6 cellular contexts compared by ENCODE assay signal in genomic region chr6:6762566-6762965, GRCh38.
DNase-seq lines count a peak whose midpoint lies in the region; ATAC-seq and TF ChIP-seq lines count a peak whose summit lies in the region.
"Not testable (repeated sequence)": the region's sequence is repeated elsewhere in the genome, so short reads cannot be mapped to it uniquely, and the experiment has no call there.

No MANE protein-coding gene starts in this region.

- H2AK5ac ChIP-seq in neuronal stem cell (ENCODE audit: low read depth, low read length), result not testable (repeated sequence)

- H3K79me1 ChIP-seq in neuronal stem cell (ENCODE audit: low read depth, low read length), result not testable (repeated sequence)

- H3K9me3 ChIP-seq in neuronal stem cell (replicated peaks in 1 of 2; ENCODE audit: control insufficient read depth in 2 of 2, insufficient read depth in 1 of 2, low read depth in 1 of 2, low read length in 2 of 2); testis; thyroid gland: not testable (repeated sequence)

- H3K36me3 Mint-ChIP-seq in GM23338 (ENCODE audit: low read depth); chondrocyte (ENCODE audit: low read depth): not testable (repeated sequence)
- peaks cover 80% of the 10 kb centered on the region for H3K36me3 Mint-ChIP-seq in dendritic cell treated with granulocyte-macrophage colony-stimulating factor and Interleukin-4, amounts not matched to agents 40 ng/mL and 50 ng/mL, for 4 days (ENCODE audit: low read depth)

- intact Hi-C loops in dendritic cell treated with granulocyte-macrophage colony-stimulating factor and Interleukin-4, amounts not matched to agents 40 ng/mL and 50 ng/mL, for 4 days (cut with micrococcal nuclease); testis (cut with DNase I; ENCODE audit: low total_unique reads); thyroid gland (cut with DNase I): not testable (repeated sequence)

- TF ChIP-seq POLR2A in testis (IDR thresholded peaks at IDR 0.05); thyroid gland (IDR thresholded peaks at IDR 0.05): not testable (repeated sequence)

- not testable (repeated sequence) for H3K27me3 ChIP-seq in GM23338 (ENCODE audit: insufficient read depth); neuronal stem cell (ENCODE audit: control insufficient read depth in 3 of 3, insufficient read depth in 3 of 3, low read depth in 1 of 3, low read length in 3 of 3); testis; thyroid gland

- not testable (repeated sequence) for H3K79me2 ChIP-seq in GM23338 (replicated peaks; ENCODE audit: insufficient read depth)

- not testable (repeated sequence) for H3K27ac ChIP-seq in GM23338 (ENCODE audit: low read depth); neuronal stem cell (replicated peaks; ENCODE audit: low read length); testis
- peak overlapping the region in 2 of 3 donors; percentile 94 to 95 for H3K27ac ChIP-seq in thyroid gland

- not testable (repeated sequence) for H4K8ac ChIP-seq in neuronal stem cell (ENCODE audit: low read depth, low read length)

- not testable (repeated sequence) for H3K23ac ChIP-seq in neuronal stem cell (ENCODE audit: low read depth, low read length, poor library complexity)

- H2BK120ac ChIP-seq in neuronal stem cell (ENCODE audit: low read depth, low read length), result not testable (repeated sequence)

- not testable (repeated sequence) for H4K91ac ChIP-seq in neuronal stem cell (ENCODE audit: low read depth, low read length, poor library complexity)

- peaks cover 19% of the 10 kb centered on the region for H3K4me1 Mint-ChIP-seq in GM23338
- not testable (repeated sequence) for H3K4me1 Mint-ChIP-seq in chondrocyte (ENCODE audit: low read depth)
- H3K4me1 Mint-ChIP-seq in dendritic cell treated with granulocyte-macrophage colony-stimulating factor and Interleukin-4, amounts not matched to agents 40 ng/mL and 50 ng/mL, for 4 days (ENCODE audit: low read depth), result peaks cover 63% of the 10 kb centered on the region

- ATAC-seq in GM23338, result not testable (repeated sequence)

- H4K20me1 ChIP-seq in GM23338 (replicated peaks; ENCODE audit: insufficient read depth), result not testable (repeated sequence)

- H3K9ac ChIP-seq in neuronal stem cell (ENCODE audit: low read depth, low read length, poor library complexity), result not testable (repeated sequence)

- H3K36me3 ChIP-seq in GM23338 (ENCODE audit: insufficient read depth); neuronal stem cell (replicated peaks in 1 of 2; ENCODE audit: control insufficient read depth in 2 of 2, insufficient read depth in 2 of 2, low read length in 2 of 2); testis (ENCODE audit: low read depth, missing control alignments); thyroid gland: not testable (repeated sequence)

- not testable (repeated sequence) for H3F3A ChIP-seq in GM23338 (replicated peaks; ENCODE audit: low read depth)

- 0 out of 2 replicates have a peak overlapping the region, but pooled peaks have one; percentile 14 for H2AFZ ChIP-seq in GM23338
- H2AFZ ChIP-seq in neuronal stem cell (ENCODE audit: low read length), result not testable (repeated sequence)

- not testable (repeated sequence) for H2BK5ac ChIP-seq in neuronal stem cell (ENCODE audit: low read length)

- DNase-seq in GM23338 (ENCODE audit: low spot score); neuronal stem cell (ENCODE audit: low spot score); testis; thyroid gland: not testable (repeated sequence)
- DNase-seq in chondrocyte (ENCODE audit: low spot score), result peak; percentile 88

- not testable (repeated sequence) for H3K4ac ChIP-seq in neuronal stem cell (ENCODE audit: low read length)

- H3K9me3 Mint-ChIP-seq in GM23338; chondrocyte (ENCODE audit: low read depth): not testable (repeated sequence)
- H3K9me3 Mint-ChIP-seq in dendritic cell treated with granulocyte-macrophage colony-stimulating factor and Interleukin-4, amounts not matched to agents 40 ng/mL and 50 ng/mL, for 4 days, result peaks cover 23% of the 10 kb centered on the region

- H3K9me2 ChIP-seq in GM23338 (ENCODE audit: insufficient read depth), result not testable (repeated sequence)

- H3K4me3 ChIP-seq in GM23338; neuronal stem cell (ENCODE audit: low read length in 2 of 2); thyroid gland (replicated peaks in 1 of 3): not testable (repeated sequence)
- peak overlapping the region; percentile 24 to 39 for H3K4me3 ChIP-seq in testis

- H3K27me3 Mint-ChIP-seq in GM23338 (ENCODE audit: insufficient read depth, low read depth, poor library complexity); chondrocyte (ENCODE audit: low read depth); dendritic cell treated with granulocyte-macrophage colony-stimulating factor and Interleukin-4, amounts not matched to agents 40 ng/mL and 50 ng/mL, for 4 days: not testable (repeated sequence)

- not testable (repeated sequence) for H2BK15ac ChIP-seq in neuronal stem cell (ENCODE audit: low read length)

- not testable (repeated sequence) for H3K14ac ChIP-seq in neuronal stem cell (ENCODE audit: low read length)

- H3K4me3 Mint-ChIP-seq in GM23338; chondrocyte (ENCODE audit: unreplicated experiment); dendritic cell treated with granulocyte-macrophage colony-stimulating factor and Interleukin-4, amounts not matched to agents 40 ng/mL and 50 ng/mL, for 4 days: not testable (repeated sequence)

- not testable (repeated sequence) for H3K4me2 ChIP-seq in GM23338; neuronal stem cell (ENCODE audit: insufficient read depth, low read length, poor library complexity, severe bottlenecking)

- not testable (repeated sequence) for TF ChIP-seq CTCF in GM23338 (conservative IDR thresholded peaks at IDR 0.05; ENCODE audit: low read depth in 2 of 2); chondrocyte (IDR thresholded peaks at IDR 0.05); testis (IDR thresholded peaks at IDR 0.05); thyroid gland (IDR thresholded peaks at IDR 0.05)

- H2BK12ac ChIP-seq in neuronal stem cell (ENCODE audit: low read length), result not testable (repeated sequence)

- WGBS in neuronal stem cell (ENCODE audit: extremely low coverage in 2 of 2, insufficient read length in 2 of 2, insufficient replicate concordance in 1 of 2), 2 donors, result no CpG with 5 or more reads among the region's 27 CpGs
- 47 to 80% methylated on average over 15 to 27 of the region's 27 CpGs for WGBS in testis, 2 donors
- WGBS in thyroid gland, 2 donors, result 93 to 95% methylated on average over 24 of the region's 27 CpGs

- not testable (repeated sequence) for H3K4me1 ChIP-seq in GM23338 (ENCODE audit: insufficient read depth)
- H3K4me1 ChIP-seq in neuronal stem cell (ENCODE audit: control insufficient read depth in 2 of 2, insufficient read depth in 1 of 2, low read depth in 1 of 2, low read length in 2 of 2), result peaks cover 8 to 11% of the 10 kb centered on the region in 2 donors
- H3K4me1 ChIP-seq in testis, result peaks cover 10% of the 10 kb centered on the region
- H3K4me1 ChIP-seq in thyroid gland, result peaks cover 42 to 53% of the 10 kb centered on the region in 2 donors

- peak overlapping the region; percentile 56 for H3K18ac ChIP-seq in neuronal stem cell (ENCODE audit: low read length)

- H3K27ac Mint-ChIP-seq in GM23338; chondrocyte (ENCODE audit: unreplicated experiment): not testable (repeated sequence)
- peak overlapping the region; percentile 42 for H3K27ac Mint-ChIP-seq in dendritic cell treated with granulocyte-macrophage colony-stimulating factor and Interleukin-4, amounts not matched to agents 40 ng/mL and 50 ng/mL, for 4 days
